Comparison of ENCODE assay signal across 21 cellular contexts in the genomic region with DNA sequence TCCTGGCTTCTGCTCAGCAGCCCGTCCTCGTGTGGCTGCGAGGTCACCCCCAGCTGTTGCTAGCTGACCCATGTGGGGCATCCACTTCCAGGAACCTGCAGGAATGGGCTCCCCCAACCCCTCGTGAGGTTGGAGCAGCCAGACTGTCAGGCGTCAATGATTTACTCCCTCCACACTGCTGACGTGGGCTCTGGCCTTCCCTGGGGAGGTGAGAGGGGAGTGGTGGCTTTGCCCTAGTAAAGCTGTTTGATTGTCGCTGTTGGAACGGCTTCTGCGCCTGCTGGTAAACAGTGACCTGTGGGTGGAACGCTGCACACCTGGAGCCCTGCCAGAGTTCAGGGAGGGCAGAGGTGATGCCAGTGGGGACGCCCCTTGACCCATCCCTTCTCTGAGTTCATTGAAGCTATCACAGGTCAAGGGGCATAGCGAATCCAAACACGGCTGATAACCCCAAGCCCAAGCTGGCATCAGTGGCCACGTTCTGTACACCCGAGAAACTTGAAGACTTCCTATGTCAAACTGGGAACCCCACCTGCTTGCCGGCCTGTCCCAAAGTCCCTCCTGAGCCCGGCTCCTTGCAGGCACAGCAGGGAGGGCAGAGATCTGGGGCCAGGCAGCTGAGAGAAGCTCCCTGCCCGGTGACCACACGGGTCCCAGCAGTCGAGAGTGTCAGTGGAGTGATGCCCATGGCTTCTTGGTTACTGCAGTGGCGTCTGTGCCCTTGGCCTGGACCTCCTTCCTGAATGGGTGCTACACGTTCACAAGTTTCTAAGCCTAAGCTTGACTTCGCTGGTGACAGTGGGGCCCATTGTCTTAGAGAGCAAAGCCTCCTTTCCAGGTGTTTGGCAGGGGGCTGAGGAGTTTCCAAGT. TPM values are rescaled to one million over a fixed set of nuclear protein-coding genes. Genes with fewer than 3 reads are reported as not detected.
DNase-seq lines count a peak whose midpoint lies in the region; ATAC-seq and TF ChIP-seq lines count a peak whose summit lies in the region.
"Had no signal": no experiment of that assay in that cellular context is flagged by ENCODE, and none has a peak within 500 bp of the region (broad histone marks: within the 10 kb centered on the region; RNA-seq: fewer than 3 reads in every experiment).

No MANE protein-coding gene starts in this region.

- no peaks in the 10 kb centered on the region for H3K27me3 ChIP-seq in Peyer's patch
- H3K27me3 ChIP-seq in right lobe of liver = no peaks in the 10 kb centered on the region
- H3K27me3 ChIP-seq in tibial artery = peaks cover 0 to 71% of the 10 kb centered on the region in 2 donors
- peaks cover 5% of the 10 kb centered on the region for H3K27me3 ChIP-seq in brain microvascular endothelial cell (replicated peaks)

- no peaks in the 10 kb centered on the region for H3K36me3 ChIP-seq in Peyer's patch
- no peaks in the 10 kb centered on the region for H3K36me3 ChIP-seq in right lobe of liver
- H3K36me3 ChIP-seq in tibial artery = no peaks in the 10 kb centered on the region
- H3K36me3 ChIP-seq in brain microvascular endothelial cell (replicated peaks) = no peaks in the 10 kb centered on the region
- H3K36me3 ChIP-seq: esophagus muscularis mucosa, gastrocnemius medialis, upper lobe of left lung had no signal

- DNase-seq in Peyer's patch (peak in 2 of 3 donors; percentile 84 to 88), left cardiac atrium (peak; percentile 63), right lobe of liver (peak; percentile 95 to 98 (median 97)), tibial artery (peak; percentile 16 to 54), brain microvascular endothelial cell (no peak), SW 1271 (lab: John Stamatoyannopoulos, UW) (no peak), NOMO-1 (lab: John Stamatoyannopoulos, UW; ENCODE audit: unreplicated experiment in 2 of 2) (no peak)
- DNase-seq: gastrocnemius medialis, NCI-H1092 treated with DMSO at 0.1 percent for 48 hours, NCI-H1930, NCI-H345, NCI-H82, occipital lobe, retina, T1000 had no signal

- no peak for TF ChIP-seq CTCF in Peyer's patch (IDR thresholded peaks at IDR 0.05)
- no peak for TF ChIP-seq CTCF in right lobe of liver (IDR thresholded peaks at IDR 0.05)
- TF ChIP-seq CTCF in tibial artery (IDR thresholded peaks at IDR 0.05) = no peak
- no peak for TF ChIP-seq CTCF in brain microvascular endothelial cell (IDR thresholded peaks at IDR 0.05; ENCODE audit: low read depth, low read length, missing control alignments)

- H3K4me3 ChIP-seq in Peyer's patch (no peak overlapping the region), right lobe of liver (peak overlapping the region; percentile 50 to 92 (median 70)), tibial artery (no peak overlapping the region), brain microvascular endothelial cell (ENCODE audit: low read depth, low read length) (no peak overlapping the region)
- H3K4me3 ChIP-seq: esophagus muscularis mucosa, gastrocnemius medialis, upper lobe of left lung had no signal

- ATAC-seq in left cardiac atrium = no peak
- peak; percentile 55 to 75 (median 71) for ATAC-seq in right lobe of liver
- no peak for ATAC-seq in HG02981 (IDR thresholded peaks at IDR 0.05; ENCODE audit: unreplicated experiment)
- ATAC-seq: gastrocnemius medialis had no signal

- peaks cover 0 to 39% (median 10%) of the 10 kb centered on the region in 4 donors for H3K4me1 ChIP-seq in Peyer's patch
- peaks cover 0 to 59% (median 21%) of the 10 kb centered on the region in 4 donors for H3K4me1 ChIP-seq in right lobe of liver
- H3K4me1 ChIP-seq in tibial artery = peaks cover 0 to 11% (median 4%) of the 10 kb centered on the region in 4 donors
- H3K4me1 ChIP-seq: gastrocnemius medialis had no signal

- WGBS in right lobe of liver (ENCODE audit: insufficient coverage, low coverage, low lambda C conversion rate, missing lambda C conversion rate) = no CpG with 5 or more reads among the region's 23 CpGs

- no peaks in the 10 kb centered on the region for H3K9me3 ChIP-seq in Peyer's patch
- H3K9me3 ChIP-seq in right lobe of liver = no peaks in the 10 kb centered on the region
- H3K9me3 ChIP-seq in tibial artery = peaks cover 0 to 3% (median 0%) of the 10 kb centered on the region in 3 donors
- H3K9me3 ChIP-seq: esophagus muscularis mucosa, gastrocnemius medialis, upper lobe of left lung had no signal

- intact Hi-C loops in left cardiac atrium (cut with DNase I) (no loop called here), right lobe of liver (cut with DNase I) (no loop called here), tibial artery (cut with DNase I; ENCODE audit: low total_unique reads) (no loop called here)

- in situ Hi-C loops in brain microvascular endothelial cell (cut with HindIII; ENCODE audit: low pct_ligation_motif_present, low sequenced_read_pairs) = no loop called here

- no peak for TF ChIP-seq POLR2A in Peyer's patch (IDR thresholded peaks at IDR 0.05)
- TF ChIP-seq POLR2A in right lobe of liver (IDR thresholded peaks at IDR 0.05) = peak; percentile 37

- H3K27ac ChIP-seq in Peyer's patch (peak overlapping the region in 2 of 4 donors; percentile 39 to 77), right lobe of liver (peak overlapping the region; percentile 70 to 99 (median 89)), tibial artery (no peak overlapping the region), brain microvascular endothelial cell (no peak overlapping the region)
- H3K27ac ChIP-seq: esophagus muscularis mucosa, gastrocnemius medialis, upper lobe of left lung had no signal

RNA-seq across cellular contexts. Expression of gene ASPG, which starts 2.7 kb away (rescaled TPM):
- total RNA-seq in Peyer's patch (1 to 10 TPM in 3 of 4 donors, not detected in 1; 1.2 to 7.4 (median 2.3) TPM), left cardiac atrium (100 to 1,000 TPM in 1 of 2 donors, 10 to 100 TPM in 1; 92.0 to 168 TPM), right lobe of liver (100 to 1,000 TPM in 3 of 6 experiments, 10 to 100 TPM in 3; 37.3 to 232 (median 110) TPM)
- total RNA-seq: activated T-helper 1 cell treated with anti-CD3 and anti-CD28 coated beads, Interleukin-12 subunit alpha, Interleukin-12 subunit beta, Interleukin-2, Interleukin-4 antibody, amounts not matched to agents 30 ng/mL and 10 ng/mL and 1 ng/mL, durations not matched to agents 14 hours and 24 hours and 36 hours; CD4-positive, alpha-beta T cell; OCI-LY7 had no signal

RNA-seq across cellular contexts. Expression of gene KIF26A, which starts 50.2 kb away (rescaled TPM):
- total RNA-seq in Peyer's patch (1 to 10 TPM in 3 of 4 donors, under 1 TPM in 1; 0.53 to 5.8 (median 1.6) TPM), left cardiac atrium (1 to 10 TPM; 7.6 to 8.1 TPM), right lobe of liver (1 to 10 TPM in 4 of 6 experiments, under 1 TPM in 2; 0.79 to 1.5 (median 1.1) TPM)
- total RNA-seq: OCI-LY7 had no signal

Comparison
In these comparisons a context has a peak if more than half of its experiments do, and no peak if none do; other contexts are left out.
1. DNase-seq: peak in Peyer's patch (2 of 3), left cardiac atrium (single experiment), right lobe of liver (3 of 3) and tibial artery (2 of 2); none in brain microvascular endothelial cell (single experiment), SW 1271 (0 of 2) and NOMO-1 (0 of 2).
2. H3K27ac ChIP-seq: peak in right lobe of liver (3 of 3); none in tibial artery (0 of 2) and brain microvascular endothelial cell (single experiment).
3. H3K4me3 ChIP-seq: peak in right lobe of liver (3 of 3); none in Peyer's patch (0 of 4), tibial artery (0 of 2) and brain microvascular endothelial cell (single experiment).
4. ATAC-seq: peak in right lobe of liver (4 of 4); none in left cardiac atrium (0 of 2) and HG02981 (single experiment).
5. RNA of gene ASPG, which starts 2.7 kb away (total RNA-seq): 92.0 to 168 TPM in left cardiac atrium and 37.3 to 232 TPM in right lobe of liver; 1.2 to 7.4 TPM in Peyer's patch; every median in the first group is over 4 times any median in the second.